Comparison of ENCODE assay signal across 14 cellular contexts in genomic region chr6:142854589-142855488, GRCh38.
A peak's percentile ranks its signal among the peaks of the same experiment; 100 is the strongest.
DNase-seq lines count a peak whose midpoint lies in the region; ATAC-seq and TF ChIP-seq lines count a peak whose summit lies in the region.
"Had no signal": no experiment of that assay in that cellular context is flagged by ENCODE, and none has a peak within 500 bp of the region (broad histone marks: within the 10 kb centered on the region; RNA-seq: fewer than 3 reads in every experiment).

No MANE protein-coding gene starts in this region.

- no peak for TF ChIP-seq POLR2A in body of pancreas (IDR thresholded peaks at IDR 0.05)

- no peak for ATAC-seq in body of pancreas
- ATAC-seq: heart left ventricle, HepG2 had no signal

- H3K36me3 Mint-ChIP-seq in activated naive CD4-positive, alpha-beta T cell treated with anti-CD3 and anti-CD28 coated beads, Interleukin-2, amount 10 ng/mL, durations not matched to agents 7 days and 5 days: peaks cover 25% of the 10 kb centered on the region

- no peak for TF ChIP-seq CTCF in body of pancreas (IDR thresholded peaks at IDR 0.05)

- 88% methylated on average over 12 of the region's 12 CpGs for WGBS in thymus
- 86 to 90% methylated on average over 12 of the region's 12 CpGs for WGBS in body of pancreas, 2 donors

- peak overlapping the region; percentile 98 for H3K27ac Mint-ChIP-seq in activated naive CD4-positive, alpha-beta T cell treated with anti-CD3 and anti-CD28 coated beads, Interleukin-2, amount 10 ng/mL, durations not matched to agents 7 days and 5 days

- no peaks in the 10 kb centered on the region for H3K27me3 Mint-ChIP-seq in activated naive CD4-positive, alpha-beta T cell treated with anti-CD3 and anti-CD28 coated beads, Interleukin-2, amount 10 ng/mL, durations not matched to agents 7 days and 5 days

- CTCF ChIA-PET in activated naive CD4-positive, alpha-beta T cell treated with anti-CD3 and anti-CD28 coated beads, Interleukin-2, amount 10 ng/mL, durations not matched to agents 7 days and 5 days (lab: Charles Lee): interaction anchor here (1.0 to 2.3 kb wide), 4 partner anchors 9 to 118 kb away, joined by 3 to 5 read pairs (median 3); no protein-coding TSS in a partner anchor

- DNase-seq in activated naive CD4-positive, alpha-beta T cell treated with anti-CD3 and anti-CD28 coated beads, Interleukin-2, amount 10 ng/mL, durations not matched to agents 7 days and 5 days: no peak
- no peak for DNase-seq in activated naive CD4-positive, alpha-beta T cell treated with Interleukin-2 at 50 U/mL for 16 hours
- DNase-seq in SJCRH30 (peak; percentile 57 to 80), epithelial cell of prostate (ENCODE audit: low read depth, low spot score) (no peak), NCI-H345 treated with DMSO at 0.1 percent for 48 hours (lab: John Stamatoyannopoulos, UW; ENCODE audit: unreplicated experiment) (no peak), body of pancreas (no peak), substantia nigra (lab: John Stamatoyannopoulos, UW) (no peak)
- DNase-seq: activated CD8-positive, alpha-beta memory T cell treated with anti-CD3 and anti-CD28 coated beads for 24 hours; DND-41; heart left ventricle; left lung; NCI-H187 had no signal

- peaks cover 95% of the 10 kb centered on the region for H3K4me1 Mint-ChIP-seq in activated naive CD4-positive, alpha-beta T cell treated with anti-CD3 and anti-CD28 coated beads, Interleukin-2, amount 10 ng/mL, durations not matched to agents 7 days and 5 days

- no peaks in the 10 kb centered on the region for H3K9me3 Mint-ChIP-seq in activated naive CD4-positive, alpha-beta T cell treated with anti-CD3 and anti-CD28 coated beads, Interleukin-2, amount 10 ng/mL, durations not matched to agents 7 days and 5 days

- H3K4me3 ChIP-seq in SJCRH30 (no peak overlapping the region), thymus (ENCODE audit: low read length) (no peak overlapping the region), body of pancreas (no peak overlapping the region)
- H3K4me3 ChIP-seq: heart left ventricle, left lung had no signal

- intact Hi-C loops in body of pancreas (cut with DNase I): no loop called here

- peak overlapping the region; percentile 67 for H3K27ac ChIP-seq in SJCRH30
- peak overlapping the region; percentile 68 for H3K27ac ChIP-seq in epithelial cell of prostate
- H3K27ac ChIP-seq in thymus (ENCODE audit: low read depth): peak overlapping the region; percentile 58
- no peak overlapping the region for H3K27ac ChIP-seq in body of pancreas
- no peak overlapping the region for H3K27ac ChIP-seq in substantia nigra (ENCODE audit: low read depth, low read length, poor library complexity, severe bottlenecking)
- H3K27ac ChIP-seq: left lung had no signal

- no peaks in the 10 kb centered on the region for H3K27me3 ChIP-seq in SJCRH30
- no peaks in the 10 kb centered on the region for H3K27me3 ChIP-seq in thymus (ENCODE audit: control insufficient read depth, insufficient read depth)
- H3K27me3 ChIP-seq in body of pancreas: no peaks in the 10 kb centered on the region
- H3K27me3 ChIP-seq: heart left ventricle, left lung had no signal

- H3K9me3 ChIP-seq in SJCRH30 (replicated peaks) (no peaks in the 10 kb centered on the region), thymus (ENCODE audit: control insufficient read depth) (no peaks in the 10 kb centered on the region), body of pancreas (no peaks in the 10 kb centered on the region)
- H3K9me3 ChIP-seq: heart left ventricle, left lung had no signal

- H3K36me3 ChIP-seq in SJCRH30 (no peaks in the 10 kb centered on the region), thymus (ENCODE audit: control insufficient read depth, insufficient read depth) (no peaks in the 10 kb centered on the region), body of pancreas (replicated peaks in 1 of 2; ENCODE audit: insufficient read depth in 1 of 2, low read depth in 2 of 2) (no peaks in the 10 kb centered on the region)
- H3K36me3 ChIP-seq: heart left ventricle, left lung had no signal

- peaks cover 77% of the 10 kb centered on the region for H3K4me1 ChIP-seq in SJCRH30
- peaks cover 40% of the 10 kb centered on the region for H3K4me1 ChIP-seq in thymus (ENCODE audit: control insufficient read depth, insufficient read depth, low read length)
- peaks cover 25% of the 10 kb centered on the region for H3K4me1 ChIP-seq in body of pancreas

- H3K4me3 Mint-ChIP-seq in activated naive CD4-positive, alpha-beta T cell treated with anti-CD3 and anti-CD28 coated beads, Interleukin-2, amount 10 ng/mL, durations not matched to agents 7 days and 5 days: peak overlapping the region; percentile 67

Comparison
In these comparisons a context has a peak if more than half of its experiments do, and no peak if none do; other contexts are left out.
1. DNase-seq: peak in SJCRH30 (2 of 2); none in activated naive CD4-positive, alpha-beta T cell treated with anti-CD3 and anti-CD28 coated beads, Interleukin-2, amount 10 ng/mL, durations not matched to agents 7 days and 5 days (single experiment), activated naive CD4-positive, alpha-beta T cell treated with Interleukin-2 at 50 U/mL for 16 hours (single experiment), epithelial cell of prostate (single experiment), NCI-H345 treated with DMSO at 0.1 percent for 48 hours (single experiment), body of pancreas (0 of 4) and substantia nigra (0 of 49).
2. H3K27ac ChIP-seq: peak in SJCRH30 (single experiment), epithelial cell of prostate (single experiment) and thymus (single experiment); none in body of pancreas (0 of 4) and substantia nigra (single experiment).